32 cellular contexts compared by ENCODE assay signal in genomic region chr3:128621234-128621633, GRCh38. TPM values are rescaled to one million over a fixed set of nuclear protein-coding genes. Genes with fewer than 3 reads are reported as not detected.
DNase-seq lines count a peak whose midpoint lies in the region; ATAC-seq and TF ChIP-seq lines count a peak whose summit lies in the region.
"Had no signal": no experiment of that assay in that cellular context is flagged by ENCODE, and none has a peak within 500 bp of the region (broad histone marks: within the 10 kb centered on the region; RNA-seq: fewer than 3 reads in every experiment).

No MANE protein-coding gene starts in this region.

- peaks cover 67% of the 10 kb centered on the region for H3K4me1 ChIP-seq in ACC112 (ENCODE audit: control insufficient read depth, insufficient read depth, low read length, unreplicated experiment)

- intact Hi-C loops in activated CD8-positive, alpha-beta T cell treated with anti-CD3 and anti-CD28 coated beads for 36 hours (cut with micrococcal nuclease) = no loop called here

- peak overlapping the region; percentile 94 for H3K27ac Mint-ChIP-seq in activated CD8-positive, alpha-beta T cell treated with anti-CD3 and anti-CD28 coated beads for 36 hours
- H3K27ac Mint-ChIP-seq in activated CD8-positive, alpha-beta T cell treated with anti-CD3 and anti-CD28 coated beads, Interleukin-2, amount 10 ng/mL, durations not matched to agents 7 days and 5 days = no peak overlapping the region
- peak overlapping the region; percentile 98 for H3K27ac Mint-ChIP-seq in T-helper 17 cell
- H3K27ac Mint-ChIP-seq in naive thymus-derived CD8-positive, alpha-beta T cell = peak overlapping the region in 6 of 10 donors; percentile 4 to 86 (median 24)
- H3K27ac Mint-ChIP-seq: progenitor cell of endocrine pancreas had no signal

- H3K4me3 Mint-ChIP-seq in activated CD8-positive, alpha-beta T cell treated with anti-CD3 and anti-CD28 coated beads for 36 hours = no peak overlapping the region
- H3K4me3 Mint-ChIP-seq in activated CD8-positive, alpha-beta T cell treated with anti-CD3 and anti-CD28 coated beads, Interleukin-2, amount 10 ng/mL, durations not matched to agents 7 days and 5 days = no peak overlapping the region
- no peak overlapping the region for H3K4me3 Mint-ChIP-seq in T-helper 17 cell
- no peak overlapping the region for H3K4me3 Mint-ChIP-seq in naive thymus-derived CD8-positive, alpha-beta T cell
- H3K4me3 Mint-ChIP-seq: activated naive CD8-positive, alpha-beta T cell treated with anti-CD3 and anti-CD28 coated beads for 36 hours; effector memory CD8-positive, alpha-beta T cell; T-helper 1 cell treated with Interleukin-12 subunit alpha and Interleukin-12 subunit beta and Interleukin-4 antibody, amounts not matched to agents 30 μg/mL and 1 μg/mL, for 36 hours had no signal

- peaks cover 43% of the 10 kb centered on the region for H3K36me3 ChIP-seq in ACC112 (ENCODE audit: insufficient read depth, low read length)

- peak overlapping the region; percentile 92 for H3K27ac ChIP-seq in ACC112 (ENCODE audit: low read depth, low read length)
- H3K27ac ChIP-seq: cardiac muscle cell, left ventricle myocardium inferior, SK-N-MC had no signal

- no peaks in the 10 kb centered on the region for H3K27me3 Mint-ChIP-seq in activated CD8-positive, alpha-beta T cell treated with anti-CD3 and anti-CD28 coated beads for 36 hours
- H3K27me3 Mint-ChIP-seq in activated CD8-positive, alpha-beta T cell treated with anti-CD3 and anti-CD28 coated beads, Interleukin-2, amount 10 ng/mL, durations not matched to agents 7 days and 5 days (ENCODE audit: low read depth) = no peaks in the 10 kb centered on the region
- no peaks in the 10 kb centered on the region for H3K27me3 Mint-ChIP-seq in T-helper 17 cell
- no peaks in the 10 kb centered on the region for H3K27me3 Mint-ChIP-seq in naive thymus-derived CD8-positive, alpha-beta T cell
- H3K27me3 Mint-ChIP-seq: activated naive CD8-positive, alpha-beta T cell treated with anti-CD3 and anti-CD28 coated beads for 36 hours; effector memory CD8-positive, alpha-beta T cell; progenitor cell of endocrine pancreas had no signal

- H3K27me3 ChIP-seq in ACC112 (ENCODE audit: insufficient read depth, low read length) = no peaks in the 10 kb centered on the region
- H3K27me3 ChIP-seq: cardiac muscle cell had no signal

- H3K79me2 ChIP-seq in ACC112 (ENCODE audit: control insufficient read depth, insufficient read depth, low read length, unreplicated experiment) = peaks cover 50% of the 10 kb centered on the region

- CTCF ChIA-PET in activated CD8-positive, alpha-beta T cell treated with anti-CD3 and anti-CD28 coated beads for 36 hours (lab: Charles Lee) = interaction anchor here (1.4 to 1.5 kb wide), 2 partner anchors 11 to 349 kb away, joined by 4 to 6 read pairs; no protein-coding TSS in a partner anchor
- CTCF ChIA-PET in activated CD8-positive, alpha-beta T cell treated with anti-CD3 and anti-CD28 coated beads, Interleukin-2, amount 10 ng/mL, durations not matched to agents 7 days and 5 days (lab: Charles Lee) = interaction anchor here (0.7 to 2.5 kb wide), 3 partner anchors 15 to 173 kb away, joined by 3 to 8 read pairs (median 3); no protein-coding TSS in a partner anchor

- no peak for DNase-seq in activated CD8-positive, alpha-beta T cell treated with anti-CD3 and anti-CD28 coated beads for 36 hours
- no peak for DNase-seq in activated CD8-positive, alpha-beta T cell treated with anti-CD3 and anti-CD28 coated beads, Interleukin-2, amount 10 ng/mL, durations not matched to agents 7 days and 5 days
- DNase-seq in T-helper 17 cell = no peak
- no peak for DNase-seq in naive thymus-derived CD8-positive, alpha-beta T cell
- no peak for DNase-seq in NOMO-1 treated with DMSO at 0.1 percent for 48 hours (lab: John Stamatoyannopoulos, UW; ENCODE audit: unreplicated experiment)
- DNase-seq: activated naive CD8-positive, alpha-beta T cell treated with anti-CD3 and anti-CD28 coated beads for 36 hours; activated T-cell treated with anti-CD3 and anti-CD28 coated beads, Interleukin-2, amount 50 U/mL, for 48 hours; CD4-positive, CD25-positive, alpha-beta regulatory T cell; DND-41; effector memory CD8-positive, alpha-beta T cell; erythroblast; GF-D8; H7; left ventricle myocardium inferior; MV-4-11; NCI-H1436; NCI-H2081 treated with DMSO at 0.1 percent for 48 hours; NCI-H226; NCI-H526 treated with DMSO at 0.1 percent for 48 hours; NK-92 treated with Interleukin-12 subunit alpha and Interleukin-12 subunit beta, amount 100 ng/mL, for 24 hours; nucleus accumbens; PC-3; stimulated activated CD4-positive, alpha-beta T cell treated with anti-CD3 and anti-CD28 coated beads, Interleukin-2, amount 100 ng/mL, for 48 hours had no signal

- POLR2A ChIA-PET in activated CD8-positive, alpha-beta T cell treated with anti-CD3 and anti-CD28 coated beads for 36 hours (lab: Charles Lee) = interaction anchor here (0.6 to 1.5 kb wide), 5 partner anchors 11 to 508 kb away, joined by 3 to 7 read pairs (median 3); partner anchors contain the start of gene RPN1
- POLR2A ChIA-PET in activated CD8-positive, alpha-beta T cell treated with anti-CD3 and anti-CD28 coated beads, Interleukin-2, amount 10 ng/mL, durations not matched to agents 7 days and 5 days (lab: Charles Lee) = interaction anchor here (0.8 kb wide), 1 partner anchor 405 kb away, joined by 3 read pairs; no protein-coding TSS in a partner anchor
- POLR2A ChIA-PET in naive thymus-derived CD8-positive, alpha-beta T cell (lab: Charles Lee) = interaction anchor here (0.7 to 0.9 kb wide), 2 partner anchors 11 to 39 kb away, joined by 3 read pairs; no protein-coding TSS in a partner anchor

- no peak for TF ChIP-seq CTCF in activated CD8-positive, alpha-beta T cell treated with anti-CD3 and anti-CD28 coated beads for 36 hours (IDR thresholded peaks at IDR 0.05)

- H3K36me3 Mint-ChIP-seq in activated CD8-positive, alpha-beta T cell treated with anti-CD3 and anti-CD28 coated beads for 36 hours (ENCODE audit: low read depth) = peaks cover 60% of the 10 kb centered on the region
- peaks cover 79% of the 10 kb centered on the region for H3K36me3 Mint-ChIP-seq in activated CD8-positive, alpha-beta T cell treated with anti-CD3 and anti-CD28 coated beads, Interleukin-2, amount 10 ng/mL, durations not matched to agents 7 days and 5 days (ENCODE audit: low read depth)
- H3K36me3 Mint-ChIP-seq in T-helper 17 cell (ENCODE audit: low read depth) = peaks cover 15% of the 10 kb centered on the region
- H3K36me3 Mint-ChIP-seq in naive thymus-derived CD8-positive, alpha-beta T cell = peaks cover 0 to 75% (median 20%) of the 10 kb centered on the region in 3 donors

- no peaks in the 10 kb centered on the region for H3K9me3 ChIP-seq in T-helper 17 cell (ENCODE audit: control insufficient read depth, low read length, poor library complexity, severe bottlenecking)
- H3K9me3 ChIP-seq: left ventricle myocardium inferior had no signal

- H3K9me3 Mint-ChIP-seq in activated CD8-positive, alpha-beta T cell treated with anti-CD3 and anti-CD28 coated beads for 36 hours = no peaks in the 10 kb centered on the region
- H3K9me3 Mint-ChIP-seq in activated CD8-positive, alpha-beta T cell treated with anti-CD3 and anti-CD28 coated beads, Interleukin-2, amount 10 ng/mL, durations not matched to agents 7 days and 5 days (ENCODE audit: insufficient read depth) = no peaks in the 10 kb centered on the region
- peaks cover 0 to 2% (median 0%) of the 10 kb centered on the region in 9 donors for H3K9me3 Mint-ChIP-seq in naive thymus-derived CD8-positive, alpha-beta T cell
- H3K9me3 Mint-ChIP-seq: activated naive CD8-positive, alpha-beta T cell treated with anti-CD3 and anti-CD28 coated beads for 36 hours; effector memory CD8-positive, alpha-beta T cell; T-helper 1 cell treated with Interleukin-12 subunit alpha and Interleukin-12 subunit beta and Interleukin-4 antibody, amounts not matched to agents 30 μg/mL and 1 μg/mL, for 36 hours had no signal

- peaks cover 29% of the 10 kb centered on the region for H3K4me1 Mint-ChIP-seq in activated CD8-positive, alpha-beta T cell treated with anti-CD3 and anti-CD28 coated beads for 36 hours (ENCODE audit: low read depth)
- H3K4me1 Mint-ChIP-seq in activated CD8-positive, alpha-beta T cell treated with anti-CD3 and anti-CD28 coated beads, Interleukin-2, amount 10 ng/mL, durations not matched to agents 7 days and 5 days (ENCODE audit: low read depth) = peaks cover 46% of the 10 kb centered on the region
- H3K4me1 Mint-ChIP-seq in T-helper 17 cell = peaks cover 26% of the 10 kb centered on the region
- H3K4me1 Mint-ChIP-seq in naive thymus-derived CD8-positive, alpha-beta T cell = peaks cover 15 to 34% (median 28%) of the 10 kb centered on the region in 4 donors

- H2AFZ ChIP-seq in ACC112 (ENCODE audit: low read length, unreplicated experiment) = no peak overlapping the region

- H3K4me3 ChIP-seq in ACC112 (ENCODE audit: low read depth, low read length) = no peak overlapping the region
- H3K4me3 ChIP-seq: cardiac muscle cell, coronary artery, left ventricle myocardium inferior, SK-N-MC had no signal

- ATAC-seq in activated CD8-positive, alpha-beta T cell treated with anti-CD3 and anti-CD28 coated beads for 36 hours = no peak
- ATAC-seq in activated CD8-positive, alpha-beta T cell treated with anti-CD3 and anti-CD28 coated beads, Interleukin-2, amount 10 ng/mL, durations not matched to agents 7 days and 5 days = no peak
- no peak for ATAC-seq in T-helper 17 cell
- ATAC-seq in naive thymus-derived CD8-positive, alpha-beta T cell = no peak
- ATAC-seq in GM18502 (IDR thresholded peaks at IDR 0.05; ENCODE audit: poor library complexity, unreplicated experiment) = no peak
- no peak for ATAC-seq in HG03135 (IDR thresholded peaks at IDR 0.05; ENCODE audit: unreplicated experiment)
- ATAC-seq: effector memory CD8-positive, alpha-beta T cell; PC-3; sciatic nerve had no signal

RNA-seq across cellular contexts. Expression of gene RPN1, which starts 29.4 kb away (rescaled TPM):
- total RNA-seq in activated CD8-positive, alpha-beta T cell treated with anti-CD3 and anti-CD28 coated beads for 36 hours = 100 to 1,000 TPM; 133 TPM
- total RNA-seq in activated CD8-positive, alpha-beta T cell treated with anti-CD3 and anti-CD28 coated beads, Interleukin-2, amount 10 ng/mL, durations not matched to agents 7 days and 5 days = 100 to 1,000 TPM; 157 to 162 TPM
- total RNA-seq in T-helper 17 cell = 100 to 1,000 TPM; 117 TPM
- 10 to 100 TPM; 76.2 to 79.6 TPM for total RNA-seq in naive thymus-derived CD8-positive, alpha-beta T cell
- 100 to 1,000 TPM; 178 to 224 (median 179) TPM for polyA plus RNA-seq in naive thymus-derived CD8-positive, alpha-beta T cell
